8 cellular contexts compared by ENCODE assay signal in genomic region chr2:70133127-70133452, GRCh38. TPM values are rescaled to one million over a fixed set of nuclear protein-coding genes. Genes with fewer than 3 reads are reported as not detected.
DNase-seq lines count a peak whose midpoint lies in the region; ATAC-seq and TF ChIP-seq lines count a peak whose summit lies in the region.

No MANE protein-coding gene starts in this region.

- no peak for DNase-seq in activated T-cell treated with anti-CD3 and anti-CD28 coated beads, Interleukin-2, amount 50 U/mL, for 72 hours
- no peak for DNase-seq in activated T-cell treated with anti-CD3 and anti-CD28 coated beads for 4 hours
- no peak for DNase-seq in ascending aorta (ENCODE audit: low spot score in 2 of 2)
- no peak for DNase-seq in transverse colon
- DNase-seq in HPDE6-E6E7 (ENCODE audit: extremely low spot score): no peak

- H3K27ac ChIP-seq in ascending aorta (peak overlapping the region; percentile 90 to 93), mesodermal cell (ENCODE audit: low read depth, low read length, severe bottlenecking) (peak overlapping the region; percentile 88), transverse colon (peak overlapping the region; percentile 85 to 94 (median 92))

- peak overlapping the region; percentile 97 for H3K27ac Mint-ChIP-seq in activated T-cell treated with anti-CD3 and anti-CD28 coated beads, Interleukin-2, amount 50 U/mL, for 72 hours

- H3K36me3 Mint-ChIP-seq in activated T-cell treated with anti-CD3 and anti-CD28 coated beads, Interleukin-2, amount 50 U/mL, for 72 hours (ENCODE audit: insufficient read depth in 2 of 2): peaks cover 0 to 3% of the 10 kb centered on the region in 2 donors

- peak overlapping the region in 1 of 2 donors; percentile 47 for H3K4me3 ChIP-seq in ascending aorta
- H3K4me3 ChIP-seq in mesodermal cell (ENCODE audit: extremely low read depth, insufficient read depth, low read length, poor library complexity, severe bottlenecking): no peak overlapping the region
- H3K4me3 ChIP-seq in transverse colon: peak overlapping the region in 1 of 4 donors; percentile 48

- no peak for TF ChIP-seq CTCF in ascending aorta (IDR thresholded peaks at IDR 0.05)
- TF ChIP-seq CTCF in transverse colon (IDR thresholded peaks at IDR 0.05): no peak

- in situ Hi-C loops in transverse colon (cut with MboI; ENCODE audit: low pct_ligation_motif_present in 1 of 4, low pct_unique_long_range_greater_than_20kb in 1 of 4, low sequenced_read_pairs in 3 of 4): loop anchor here in 1 of 4 donors (10.0 kb wide), 1 partner anchor 48 kb away; the partner anchor contains the start of gene PCBP1

- TF ChIP-seq EP300 in transverse colon (IDR thresholded peaks at IDR 0.05; ENCODE audit: low read depth): no peak

- H3K4me1 ChIP-seq in ascending aorta (peaks cover 12 to 34% of the 10 kb centered on the region in 2 donors), mesodermal cell (ENCODE audit: control insufficient read depth, insufficient read depth, low read length, poor library complexity, severe bottlenecking) (peaks cover 33% of the 10 kb centered on the region), transverse colon (peaks cover 6 to 51% (median 25%) of the 10 kb centered on the region in 4 donors)

- TF ChIP-seq POLR2A in transverse colon (IDR thresholded peaks at IDR 0.05): no peak

- H3K36me3 ChIP-seq in ascending aorta: no peaks in the 10 kb centered on the region
- no peaks in the 10 kb centered on the region for H3K36me3 ChIP-seq in mesodermal cell (ENCODE audit: control insufficient read depth, insufficient read depth, low read length)
- no peaks in the 10 kb centered on the region for H3K36me3 ChIP-seq in transverse colon

- intact Hi-C loops in ascending aorta (cut with DNase I): loop anchor here (2.0 kb wide), 1 partner anchor 46 kb away; the partner anchor contains the start of gene PCBP1
- intact Hi-C loops in transverse colon (cut with DNase I; ENCODE audit: low total_unique reads): no loop called here

- peaks cover 93% of the 10 kb centered on the region for H3K4me1 Mint-ChIP-seq in activated T-cell treated with anti-CD3 and anti-CD28 coated beads, Interleukin-2, amount 50 U/mL, for 72 hours (ENCODE audit: low read depth)

- H3K27me3 ChIP-seq in ascending aorta: no peaks in the 10 kb centered on the region
- H3K27me3 ChIP-seq in transverse colon: no peaks in the 10 kb centered on the region

- no peaks in the 10 kb centered on the region for H3K9me3 ChIP-seq in ascending aorta
- H3K9me3 ChIP-seq in mesodermal cell (ENCODE audit: control insufficient read depth, low read length): no peaks in the 10 kb centered on the region
- H3K9me3 ChIP-seq in transverse colon: no peaks in the 10 kb centered on the region

- no peak for ATAC-seq in activated T-cell treated with anti-CD3 and anti-CD28 coated beads, Interleukin-2, amount 50 U/mL, for 72 hours (replicated peaks in 1 of 2)
- ATAC-seq in GM19035 (IDR thresholded peaks at IDR 0.05; ENCODE audit: unreplicated experiment): no peak
- ATAC-seq in HG03460 (IDR thresholded peaks at IDR 0.05; ENCODE audit: unreplicated experiment): no peak

- peak overlapping the region; percentile 87 to 92 for H3K4me3 Mint-ChIP-seq in activated T-cell treated with anti-CD3 and anti-CD28 coated beads, Interleukin-2, amount 50 U/mL, for 72 hours

- H3K9me3 Mint-ChIP-seq in activated T-cell treated with anti-CD3 and anti-CD28 coated beads, Interleukin-2, amount 50 U/mL, for 72 hours: no peaks in the 10 kb centered on the region

- WGBS in mesodermal cell (ENCODE audit: insufficient coverage in 2 of 2), 2 experiments: 100% methylated on average over 1 of the region's 1 CpG; no CpG with 5 or more reads in 1 of the 2 experiments
- WGBS in transverse colon (ENCODE audit: low coverage in 1 of 2), 2 donors: 77 to 90% methylated on average over 1 of the region's 1 CpG

- no peaks in the 10 kb centered on the region for H3K27me3 Mint-ChIP-seq in activated T-cell treated with anti-CD3 and anti-CD28 coated beads, Interleukin-2, amount 50 U/mL, for 72 hours (ENCODE audit: low read depth)

RNA-seq across cellular contexts. Expression of gene PCBP1, which starts 45.8 kb away (rescaled TPM):
- 100 to 1,000 TPM; 270 to 291 TPM for total RNA-seq in activated T-cell treated with anti-CD3 and anti-CD28 coated beads, Interleukin-2, amount 50 U/mL, for 72 hours
- total RNA-seq in ascending aorta (227 TPM), transverse colon (100 to 1,000 TPM; 103 to 189 (median 149) TPM)
- polyA plus RNA-seq in mesodermal cell (2013, experiment 1 of 2): 305 TPM
- 286 TPM for polyA plus RNA-seq in mesodermal cell (2013, experiment 2 of 2)

RNA-seq across cellular contexts. Expression of gene C2orf42, which starts 57.7 kb away (rescaled TPM):
- 10 to 100 TPM; 28.0 to 29.3 TPM for total RNA-seq in activated T-cell treated with anti-CD3 and anti-CD28 coated beads, Interleukin-2, amount 50 U/mL, for 72 hours
- total RNA-seq in ascending aorta (9.5 TPM), transverse colon (10 to 100 TPM in 3 of 4 donors, 1 to 10 TPM in 1; 2.2 to 14.0 (median 11.1) TPM)
- polyA plus RNA-seq in mesodermal cell (2013, experiment 1 of 2): 8.2 TPM
- polyA plus RNA-seq in mesodermal cell (2013, experiment 2 of 2): 7.4 TPM
